ENCODE assay signal across 9 cellular contexts in genomic region chr3:11570789-11571495, GRCh38.
DNase-seq lines count a peak whose midpoint lies in the region; ATAC-seq and TF ChIP-seq lines count a peak whose summit lies in the region.
"Had no signal": no experiment of that assay in that cellular context is flagged by ENCODE, and none has a peak within 500 bp of the region (broad histone marks: within the 10 kb centered on the region; RNA-seq: fewer than 3 reads in every experiment).

No MANE protein-coding gene starts in this region.

- H3K36me3 ChIP-seq in left ventricle myocardium inferior: peaks cover 14% of the 10 kb centered on the region
- H3K36me3 ChIP-seq in naive thymus-derived CD4-positive, alpha-beta T cell (ENCODE audit: control insufficient read depth in 2 of 3, insufficient read depth in 3 of 3, low read length in 3 of 3): peaks cover 0 to 44% (median 0%) of the 10 kb centered on the region in 3 experiments

- DNase-seq in left ventricle myocardium inferior: no peak
- DNase-seq in cardiac septum (ENCODE audit: low spot score): no peak
- DNase-seq in naive thymus-derived CD4-positive, alpha-beta T cell: no peak
- no peak for DNase-seq in cortex of kidney (lab: John Stamatoyannopoulos, UW)
- DNase-seq in NCI-H2029 treated with DMSO at 0.1 percent for 48 hours (lab: John Stamatoyannopoulos, UW): no peak
- no peak for DNase-seq in putamen (ENCODE audit: low spot score)
- DNase-seq: NCI-H187 had no signal

- no peaks in the 10 kb centered on the region for H3K27me3 ChIP-seq in left ventricle myocardium inferior (ENCODE audit: low read depth)
- H3K27me3 ChIP-seq in naive thymus-derived CD4-positive, alpha-beta T cell (ENCODE audit: control insufficient read depth in 2 of 2, insufficient read depth in 2 of 2, low read length in 2 of 2): no peaks in the 10 kb centered on the region

- no peak overlapping the region for H3K4me3 ChIP-seq in left ventricle myocardium inferior
- no peak overlapping the region for H3K4me3 ChIP-seq in naive thymus-derived CD4-positive, alpha-beta T cell (ENCODE audit: low read length)

- no peaks in the 10 kb centered on the region for H3K27me3 Mint-ChIP-seq in dendritic cell treated with granulocyte-macrophage colony-stimulating factor and Interleukin-4, amounts not matched to agents 40 ng/mL and 50 ng/mL, for 4 days
- no peaks in the 10 kb centered on the region for H3K27me3 Mint-ChIP-seq in naive thymus-derived CD4-positive, alpha-beta T cell

- TF ChIP-seq CTCF in left ventricle myocardium inferior (IDR thresholded peaks at IDR 0.05; ENCODE audit: borderline replicate concordance): no peak

- intact Hi-C loops in left ventricle myocardium inferior (cut with micrococcal nuclease): no loop called here
- intact Hi-C loops in cardiac septum (cut with DNase I): no loop called here
- intact Hi-C loops in dendritic cell treated with granulocyte-macrophage colony-stimulating factor and Interleukin-4, amounts not matched to agents 40 ng/mL and 50 ng/mL, for 4 days (cut with micrococcal nuclease): no loop called here
- intact Hi-C loops in naive thymus-derived CD4-positive, alpha-beta T cell (cut with micrococcal nuclease): no loop called here

- POLR2A ChIA-PET in naive thymus-derived CD4-positive, alpha-beta T cell (lab: Charles Lee): no interaction called here

- no peaks in the 10 kb centered on the region for H3K9me3 Mint-ChIP-seq in dendritic cell treated with granulocyte-macrophage colony-stimulating factor and Interleukin-4, amounts not matched to agents 40 ng/mL and 50 ng/mL, for 4 days
- no peaks in the 10 kb centered on the region for H3K9me3 Mint-ChIP-seq in naive thymus-derived CD4-positive, alpha-beta T cell

- ATAC-seq in naive thymus-derived CD4-positive, alpha-beta T cell: peak; percentile 72
- ATAC-seq in GM21717 (IDR thresholded peaks at IDR 0.05; ENCODE audit: unreplicated experiment): no peak

- peaks cover 80% of the 10 kb centered on the region for H3K4me1 ChIP-seq in left ventricle myocardium inferior
- H3K4me1 ChIP-seq in naive thymus-derived CD4-positive, alpha-beta T cell (ENCODE audit: control insufficient read depth in 2 of 2, insufficient read depth in 2 of 2, low read length in 2 of 2): no peaks in the 10 kb centered on the region

- peaks cover 18% of the 10 kb centered on the region for H3K4me1 Mint-ChIP-seq in dendritic cell treated with granulocyte-macrophage colony-stimulating factor and Interleukin-4, amounts not matched to agents 40 ng/mL and 50 ng/mL, for 4 days (ENCODE audit: low read depth)
- peaks cover 3 to 36% (median 21%) of the 10 kb centered on the region in 7 donors for H3K4me1 Mint-ChIP-seq in naive thymus-derived CD4-positive, alpha-beta T cell

- H3K27ac Mint-ChIP-seq in dendritic cell treated with granulocyte-macrophage colony-stimulating factor and Interleukin-4, amounts not matched to agents 40 ng/mL and 50 ng/mL, for 4 days: peak overlapping the region; percentile 8
- H3K27ac Mint-ChIP-seq in naive thymus-derived CD4-positive, alpha-beta T cell: peak overlapping the region in 7 of 9 donors; percentile 31 to 81 (median 61)

- H3K4me3 Mint-ChIP-seq in dendritic cell treated with granulocyte-macrophage colony-stimulating factor and Interleukin-4, amounts not matched to agents 40 ng/mL and 50 ng/mL, for 4 days: no peak overlapping the region
- no peak overlapping the region for H3K4me3 Mint-ChIP-seq in naive thymus-derived CD4-positive, alpha-beta T cell

- peak overlapping the region; percentile 84 for H3K27ac ChIP-seq in left ventricle myocardium inferior (replicated peaks)
- H3K27ac ChIP-seq in naive thymus-derived CD4-positive, alpha-beta T cell (ENCODE audit: low read depth, low read length): no peak overlapping the region

- peaks cover 74% of the 10 kb centered on the region for H3K36me3 Mint-ChIP-seq in dendritic cell treated with granulocyte-macrophage colony-stimulating factor and Interleukin-4, amounts not matched to agents 40 ng/mL and 50 ng/mL, for 4 days (ENCODE audit: low read depth)
- peaks cover 3 to 33% (median 5%) of the 10 kb centered on the region in 5 donors for H3K36me3 Mint-ChIP-seq in naive thymus-derived CD4-positive, alpha-beta T cell

- CTCF ChIA-PET in naive thymus-derived CD4-positive, alpha-beta T cell (lab: Charles Lee): interaction anchor here (0.5 kb wide), 1 partner anchor 75 kb away, joined by 3 read pairs; no protein-coding TSS in a partner anchor

- H3K9me3 ChIP-seq in left ventricle myocardium inferior (replicated peaks): no peaks in the 10 kb centered on the region
- H3K9me3 ChIP-seq in naive thymus-derived CD4-positive, alpha-beta T cell (ENCODE audit: control insufficient read depth in 2 of 3, low read length in 3 of 3): no peaks in the 10 kb centered on the region
